Comparison of ENCODE assay signal across 2 cellular contexts in the genomic region with DNA sequence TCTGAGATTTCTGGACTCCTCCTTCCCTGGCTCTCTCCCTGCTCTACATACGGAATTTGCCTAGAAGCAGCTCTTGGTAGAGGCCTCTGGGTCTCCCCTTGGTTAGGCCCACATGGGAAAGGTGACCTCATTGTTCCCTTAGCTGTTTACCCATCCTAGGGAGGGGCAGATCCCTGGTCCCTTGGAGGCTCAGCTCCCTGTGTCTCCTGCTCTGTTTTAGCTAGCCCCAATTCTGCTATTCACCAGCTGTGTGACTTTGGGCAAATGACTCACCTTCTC.
TF ChIP-seq lines count a peak whose summit lies in the region.

No MANE protein-coding gene starts in this region.

TF ChIP-seq in A549, 52 proteins besides CTCF, POLR2A, EP300 and RAD21:
- TF ChIP-seq KDM1A (IDR thresholded peaks at IDR 0.05; ENCODE audit: low read depth) (peak; percentile 66), ZC3H11A (IDR thresholded peaks at IDR 0.05) (no peak), NR3C1 (IDR thresholded peaks at IDR 0.05) (no peak), HEYL (CRISPR knock-in tag; IDR thresholded peaks at IDR 0.05) (no peak), POLR2AphosphoS2 (conservative IDR thresholded peaks at IDR 0.05; ENCODE audit: low read length) (no peak), FOXS1 (CRISPR knock-in tag; IDR thresholded peaks at IDR 0.05) (0 out of 2 replicates have a peak, but pooled peaks have one; percentile 58), MAZ (IDR thresholded peaks at IDR 0.05; ENCODE audit: borderline replicate concordance, low read depth, low read length) (no peak), ZNF302 (CRISPR knock-in tag; IDR thresholded peaks at IDR 0.05) (no peak), ZFP36 (IDR thresholded peaks at IDR 0.05; ENCODE audit: borderline replicate concordance, partially characterized antibody) (peak; percentile 96), TFCP2L1 (CRISPR knock-in tag; IDR thresholded peaks at IDR 0.05) (0 out of 2 replicates have a peak, but pooled peaks have one; percentile 30), CBX2 (IDR thresholded peaks at IDR 0.05; ENCODE audit: borderline replicate concordance, low read depth) (no peak), NFE2L2 (conservative IDR thresholded peaks at IDR 0.05; ENCODE audit: low read length) (no peak), CBX8 (IDR thresholded peaks at IDR 0.05) (no peak), HOXA7 (CRISPR knock-in tag; IDR thresholded peaks at IDR 0.05) (0 out of 2 replicates have a peak, but pooled peaks have one; percentile 19), RCOR1 (IDR thresholded peaks at IDR 0.05; ENCODE audit: low read depth, low read length) (no peak), RNF2 (IDR thresholded peaks at IDR 0.05; ENCODE audit: borderline replicate concordance, low read depth) (no peak)
- TF ChIP-seq, protein P1, sequence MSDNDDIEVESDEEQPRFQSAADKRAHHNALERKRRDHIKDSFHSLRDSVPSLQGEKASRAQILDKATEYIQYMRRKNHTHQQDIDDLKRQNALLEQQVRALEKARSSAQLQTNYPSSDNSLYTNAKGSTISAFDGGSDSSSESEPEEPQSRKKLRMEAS (IDR thresholded peaks at IDR 0.05): peak; percentile 59; the same call in 1 of the 2 replicates
- TF ChIP-seq, protein P2, sequence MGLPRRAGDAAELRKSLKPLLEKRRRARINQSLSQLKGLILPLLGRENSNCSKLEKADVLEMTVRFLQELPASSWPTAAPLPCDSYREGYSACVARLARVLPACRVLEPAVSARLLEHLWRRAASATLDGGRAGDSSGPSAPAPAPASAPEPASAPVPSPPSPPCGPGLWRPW (IDR thresholded peaks at IDR 0.05): no peak
- TF ChIP-seq, protein P3, sequence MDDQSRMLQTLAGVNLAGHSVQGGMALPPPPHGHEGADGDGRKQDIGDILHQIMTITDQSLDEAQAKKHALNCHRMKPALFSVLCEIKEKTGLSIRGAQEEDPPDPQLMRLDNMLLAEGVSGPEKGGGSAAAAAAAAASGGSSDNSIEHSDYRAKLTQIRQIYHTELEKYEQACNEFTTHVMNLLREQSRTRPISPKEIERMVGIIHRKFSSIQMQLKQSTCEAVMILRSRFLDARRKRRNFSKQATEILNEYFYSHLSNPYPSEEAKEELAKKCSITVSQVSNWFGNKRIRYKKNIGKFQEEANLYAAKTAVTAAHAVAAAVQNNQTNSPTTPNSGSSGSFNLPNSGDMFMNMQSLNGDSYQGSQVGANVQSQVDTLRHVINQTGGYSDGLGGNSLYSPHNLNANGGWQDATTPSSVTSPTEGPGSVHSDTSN (IDR thresholded peaks at IDR 0.05): peak; percentile 16; the same call in 1 of the 2 replicates
- TF ChIP-seq, protein P4, sequence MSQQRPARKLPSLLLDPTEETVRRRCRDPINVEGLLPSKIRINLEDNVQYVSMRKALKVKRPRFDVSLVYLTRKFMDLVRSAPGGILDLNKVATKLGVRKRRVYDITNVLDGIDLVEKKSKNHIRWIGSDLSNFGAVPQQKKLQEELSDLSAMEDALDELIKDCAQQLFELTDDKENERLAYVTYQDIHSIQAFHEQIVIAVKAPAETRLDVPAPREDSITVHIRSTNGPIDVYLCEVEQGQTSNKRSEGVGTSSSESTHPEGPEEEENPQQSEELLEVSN (IDR thresholded peaks at IDR 0.05; ENCODE audit: borderline replicate concordance, low read depth): no peak
- TF ChIP-seq, protein P5, sequence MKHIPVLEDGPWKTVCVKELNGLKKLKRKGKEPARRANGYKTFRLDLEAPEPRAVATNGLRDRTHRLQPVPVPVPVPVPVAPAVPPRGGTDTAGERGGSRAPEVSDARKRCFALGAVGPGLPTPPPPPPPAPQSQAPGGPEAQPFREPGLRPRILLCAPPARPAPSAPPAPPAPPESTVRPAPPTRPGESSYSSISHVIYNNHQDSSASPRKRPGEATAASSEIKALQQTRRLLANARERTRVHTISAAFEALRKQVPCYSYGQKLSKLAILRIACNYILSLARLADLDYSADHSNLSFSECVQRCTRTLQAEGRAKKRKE (CRISPR knock-in tag; IDR thresholded peaks at IDR 0.05; ENCODE audit: low read depth): peak; percentile 64

TF ChIP-seq in HCT116, 20 proteins besides CTCF, POLR2A, EP300 and RAD21:
- TF ChIP-seq SRF (IDR thresholded peaks at IDR 0.05; ENCODE audit: low read depth) (no peak), ELF1 (IDR thresholded peaks at IDR 0.05; ENCODE audit: borderline replicate concordance, low read depth) (no peak), YY1 (IDR thresholded peaks at IDR 0.05; ENCODE audit: extremely low read depth, insufficient replicate concordance, low read depth, low read length) (no peak), ZFX (IDR thresholded peaks at IDR 0.05) (no peak), JUND (IDR thresholded peaks at IDR 0.05) (no peak), CBX3 (IDR thresholded peaks at IDR 0.05; ENCODE audit: low read depth) (no peak), EZH2 (IDR thresholded peaks at IDR 0.05) (no peak), FOSL1 (IDR thresholded peaks at IDR 0.05; ENCODE audit: low read depth) (no peak), EGR1 (IDR thresholded peaks at IDR 0.05; ENCODE audit: low read depth) (no peak), TCF7L2 (IDR thresholded peaks at IDR 0.05; ENCODE audit: borderline replicate concordance, extremely low read depth, insufficient read depth, insufficient read length) (no peak), SIN3A (IDR thresholded peaks at IDR 0.05; ENCODE audit: low read depth) (no peak), ZNF274 (IDR thresholded peaks at IDR 0.05; ENCODE audit: low read depth, low read length) (no peak), POLR2AphosphoS5 (IDR thresholded peaks at IDR 0.05; ENCODE audit: low read depth, low read length) (no peak)
- TF ChIP-seq, protein P6, sequence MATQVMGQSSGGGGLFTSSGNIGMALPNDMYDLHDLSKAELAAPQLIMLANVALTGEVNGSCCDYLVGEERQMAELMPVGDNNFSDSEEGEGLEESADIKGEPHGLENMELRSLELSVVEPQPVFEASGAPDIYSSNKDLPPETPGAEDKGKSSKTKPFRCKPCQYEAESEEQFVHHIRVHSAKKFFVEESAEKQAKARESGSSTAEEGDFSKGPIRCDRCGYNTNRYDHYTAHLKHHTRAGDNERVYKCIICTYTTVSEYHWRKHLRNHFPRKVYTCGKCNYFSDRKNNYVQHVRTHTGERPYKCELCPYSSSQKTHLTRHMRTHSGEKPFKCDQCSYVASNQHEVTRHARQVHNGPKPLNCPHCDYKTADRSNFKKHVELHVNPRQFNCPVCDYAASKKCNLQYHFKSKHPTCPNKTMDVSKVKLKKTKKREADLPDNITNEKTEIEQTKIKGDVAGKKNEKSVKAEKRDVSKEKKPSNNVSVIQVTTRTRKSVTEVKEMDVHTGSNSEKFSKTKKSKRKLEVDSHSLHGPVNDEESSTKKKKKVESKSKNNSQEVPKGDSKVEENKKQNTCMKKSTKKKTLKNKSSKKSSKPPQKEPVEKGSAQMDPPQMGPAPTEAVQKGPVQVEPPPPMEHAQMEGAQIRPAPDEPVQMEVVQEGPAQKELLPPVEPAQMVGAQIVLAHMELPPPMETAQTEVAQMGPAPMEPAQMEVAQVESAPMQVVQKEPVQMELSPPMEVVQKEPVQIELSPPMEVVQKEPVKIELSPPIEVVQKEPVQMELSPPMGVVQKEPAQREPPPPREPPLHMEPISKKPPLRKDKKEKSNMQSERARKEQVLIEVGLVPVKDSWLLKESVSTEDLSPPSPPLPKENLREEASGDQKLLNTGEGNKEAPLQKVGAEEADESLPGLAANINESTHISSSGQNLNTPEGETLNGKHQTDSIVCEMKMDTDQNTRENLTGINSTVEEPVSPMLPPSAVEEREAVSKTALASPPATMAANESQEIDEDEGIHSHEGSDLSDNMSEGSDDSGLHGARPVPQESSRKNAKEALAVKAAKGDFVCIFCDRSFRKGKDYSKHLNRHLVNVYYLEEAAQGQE (IDR thresholded peaks at IDR 0.05; ENCODE audit: low read depth): no peak
- TF ChIP-seq, protein P1 (IDR thresholded peaks at IDR 0.05): no peak
- TF ChIP-seq, protein P7, sequence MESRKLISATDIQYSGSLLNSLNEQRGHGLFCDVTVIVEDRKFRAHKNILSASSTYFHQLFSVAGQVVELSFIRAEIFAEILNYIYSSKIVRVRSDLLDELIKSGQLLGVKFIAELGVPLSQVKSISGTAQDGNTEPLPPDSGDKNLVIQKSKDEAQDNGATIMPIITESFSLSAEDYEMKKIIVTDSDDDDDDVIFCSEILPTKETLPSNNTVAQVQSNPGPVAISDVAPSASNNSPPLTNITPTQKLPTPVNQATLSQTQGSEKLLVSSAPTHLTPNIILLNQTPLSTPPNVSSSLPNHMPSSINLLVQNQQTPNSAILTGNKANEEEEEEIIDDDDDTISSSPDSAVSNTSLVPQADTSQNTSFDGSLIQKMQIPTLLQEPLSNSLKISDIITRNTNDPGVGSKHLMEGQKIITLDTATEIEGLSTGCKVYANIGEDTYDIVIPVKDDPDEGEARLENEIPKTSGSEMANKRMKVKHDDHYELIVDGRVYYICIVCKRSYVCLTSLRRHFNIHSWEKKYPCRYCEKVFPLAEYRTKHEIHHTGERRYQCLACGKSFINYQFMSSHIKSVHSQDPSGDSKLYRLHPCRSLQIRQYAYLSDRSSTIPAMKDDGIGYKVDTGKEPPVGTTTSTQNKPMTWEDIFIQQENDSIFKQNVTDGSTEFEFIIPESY (IDR thresholded peaks at IDR 0.05; ENCODE audit: extremely low read depth, insufficient replicate concordance, low read length): no peak
